Comparison of ENCODE assay signal across 19 cellular contexts in genomic region chr20:9294081-9294480, GRCh38.
DNase-seq lines count a peak whose midpoint lies in the region; ATAC-seq and TF ChIP-seq lines count a peak whose summit lies in the region.
"Had no signal": no experiment of that assay in that cellular context is flagged by ENCODE, and none has a peak within 500 bp of the region (broad histone marks: within the 10 kb centered on the region; RNA-seq: fewer than 3 reads in every experiment).

No MANE protein-coding gene starts in this region.

- H3K4me3 Mint-ChIP-seq in activated CD4-positive, alpha-beta T cell treated with anti-CD3 and anti-CD28 coated beads, Interleukin-2, amount 10 ng/mL, durations not matched to agents 7 days and 5 days: no peak overlapping the region
- H3K4me3 Mint-ChIP-seq in CD14-positive monocyte: no peak overlapping the region
- H3K4me3 Mint-ChIP-seq: activated T-cell treated with anti-CD3 and anti-CD28 coated beads, Interleukin-2, amount 50 U/mL, for 24 hours; CD4-positive, CD25-positive, alpha-beta regulatory T cell; naive B cell; stimulated activated naive B cell treated with anti-CD40 and anti-IgM and Interleukin-4, amounts not matched to agents 10 μg/mL and 1 μg/mL and 100 μg/mL, for 72 hours; T-helper 17 cell had no signal

- H3K4me3 ChIP-seq in cardiac fibroblast (replicated peaks in 1 of 2; ENCODE audit: low read depth in 2 of 2, low read length in 2 of 2): no peak overlapping the region
- H3K4me3 ChIP-seq in mucosa of descending colon: no peak overlapping the region
- H3K4me3 ChIP-seq in HAP-1: no peak overlapping the region
- H3K4me3 ChIP-seq: right atrium auricular region, vagina had no signal

- H3K36me3 Mint-ChIP-seq in activated CD4-positive, alpha-beta T cell treated with anti-CD3 and anti-CD28 coated beads, Interleukin-2, amount 10 ng/mL, durations not matched to agents 7 days and 5 days (ENCODE audit: low read depth): no peaks in the 10 kb centered on the region
- H3K36me3 Mint-ChIP-seq in CD14-positive monocyte: no peaks in the 10 kb centered on the region
- H3K36me3 Mint-ChIP-seq: CD4-positive, CD25-positive, alpha-beta regulatory T cell; naive B cell; stimulated activated naive B cell treated with anti-CD40 and anti-IgM and Interleukin-4, amounts not matched to agents 10 μg/mL and 1 μg/mL and 100 μg/mL, for 72 hours had no signal

- POLR2A ChIA-PET in activated CD4-positive, alpha-beta T cell treated with anti-CD3 and anti-CD28 coated beads, Interleukin-2, amount 10 ng/mL, durations not matched to agents 7 days and 5 days (lab: Charles Lee): no interaction called here

- H3K27me3 Mint-ChIP-seq in activated CD4-positive, alpha-beta T cell treated with anti-CD3 and anti-CD28 coated beads, Interleukin-2, amount 10 ng/mL, durations not matched to agents 7 days and 5 days: no peaks in the 10 kb centered on the region
- H3K27me3 Mint-ChIP-seq in CD14-positive monocyte (ENCODE audit: low read depth in 3 of 3): peaks cover 0 to 1% (median 0%) of the 10 kb centered on the region in 3 donors
- H3K27me3 Mint-ChIP-seq: activated T-cell treated with anti-CD3 and anti-CD28 coated beads, Interleukin-2, amount 50 U/mL, for 24 hours; CD4-positive, CD25-positive, alpha-beta regulatory T cell; stimulated activated naive B cell treated with anti-CD40 and anti-IgM and Interleukin-4, amounts not matched to agents 10 μg/mL and 1 μg/mL and 100 μg/mL, for 72 hours; T-helper 17 cell had no signal

- H3K27me3 ChIP-seq in HAP-1 (ENCODE audit: low read depth): no peaks in the 10 kb centered on the region
- H3K27me3 ChIP-seq: right atrium auricular region, vagina had no signal

- no peaks in the 10 kb centered on the region for H3K4me1 Mint-ChIP-seq in activated CD4-positive, alpha-beta T cell treated with anti-CD3 and anti-CD28 coated beads, Interleukin-2, amount 10 ng/mL, durations not matched to agents 7 days and 5 days
- peaks cover 5% of the 10 kb centered on the region for H3K4me1 Mint-ChIP-seq in CD14-positive monocyte
- H3K4me1 Mint-ChIP-seq: CD4-positive, CD25-positive, alpha-beta regulatory T cell; naive B cell; stimulated activated naive B cell treated with anti-CD40 and anti-IgM and Interleukin-4, amounts not matched to agents 10 μg/mL and 1 μg/mL and 100 μg/mL, for 72 hours; T-helper 17 cell had no signal

- TF ChIP-seq CTCF in cardiac fibroblast (IDR thresholded peaks at IDR 0.05; ENCODE audit: low read depth, low read length) (no peak), mucosa of descending colon (IDR thresholded peaks at IDR 0.05) (no peak), CD14-positive monocyte (IDR thresholded peaks at IDR 0.05) (no peak)

- H3K27ac Mint-ChIP-seq in activated CD4-positive, alpha-beta T cell treated with anti-CD3 and anti-CD28 coated beads, Interleukin-2, amount 10 ng/mL, durations not matched to agents 7 days and 5 days: no peak overlapping the region
- H3K27ac Mint-ChIP-seq in CD14-positive monocyte: no peak overlapping the region
- H3K27ac Mint-ChIP-seq: activated T-cell treated with anti-CD3 and anti-CD28 coated beads, Interleukin-2, amount 50 U/mL, for 24 hours; CD4-positive, CD25-positive, alpha-beta regulatory T cell; naive B cell; stimulated activated naive B cell treated with anti-CD40 and anti-IgM and Interleukin-4, amounts not matched to agents 10 μg/mL and 1 μg/mL and 100 μg/mL, for 72 hours; T-helper 17 cell had no signal

- H3K9me3 ChIP-seq in mucosa of descending colon: no peaks in the 10 kb centered on the region
- no peaks in the 10 kb centered on the region for H3K9me3 ChIP-seq in HAP-1
- H3K9me3 ChIP-seq: right atrium auricular region, vagina had no signal

- H3K4me1 ChIP-seq in mucosa of descending colon (ENCODE audit: low read depth) (no peaks in the 10 kb centered on the region), HAP-1 (peaks cover 7% of the 10 kb centered on the region; the same call in 1 of the 2 replicates)
- H3K4me1 ChIP-seq: right atrium auricular region had no signal

- CTCF ChIA-PET in activated CD4-positive, alpha-beta T cell treated with anti-CD3 and anti-CD28 coated beads, Interleukin-2, amount 10 ng/mL, durations not matched to agents 7 days and 5 days (lab: Charles Lee): no interaction called here

- in situ Hi-C loops in Caki2 (cut with HindIII; ENCODE audit: low pct_unique_long_range_greater_than_20kb, low sequenced_read_pairs) (no loop called here), HAP-1 (cut with MboI; ENCODE audit: low sequenced_read_pairs) (no loop called here)

- intact Hi-C loops in mucosa of descending colon (cut with DNase I, micrococcal nuclease) (no loop called here), CD14-positive monocyte (cut with micrococcal nuclease) (no loop called here)

- H3K36me3 ChIP-seq in mucosa of descending colon (ENCODE audit: low read depth) (no peaks in the 10 kb centered on the region), HAP-1 (replicated peaks) (no peaks in the 10 kb centered on the region)
- H3K36me3 ChIP-seq: right atrium auricular region, vagina had no signal

- DNase-seq in Caki2 (ENCODE audit: low read depth) (peak; percentile 44), M059J (ENCODE audit: low read depth) (peak; percentile 91), cardiac fibroblast (ENCODE audit: low read depth in 2 of 2) (peak; percentile 17 to 46), mucosa of descending colon (no peak), cerebellar cortex (ENCODE audit: low spot score) (no peak), HAP-1 (ENCODE audit: low spot score in 2 of 2) (no peak), CD14-positive monocyte (ENCODE audit: low spot score) (no peak)
- no peak for DNase-seq in activated CD4-positive, alpha-beta T cell treated with anti-CD3 and anti-CD28 coated beads, Interleukin-2, amount 10 ng/mL, durations not matched to agents 7 days and 5 days
- DNase-seq: activated T-cell treated with anti-CD3 and anti-CD28 coated beads, Interleukin-2, amount 50 U/mL, for 24 hours; GF-D8; naive B cell; NCI-H1105; NCI-H524; stimulated activated CD4-positive, alpha-beta T cell treated with anti-CD3 and anti-CD28 coated beads, Interleukin-4, amount 100 ng/mL, for 4 hours; stimulated activated naive B cell treated with anti-CD40 and anti-IgM and Interleukin-4, amounts not matched to agents 10 μg/mL and 1 μg/mL and 100 μg/mL, for 72 hours; T-helper 17 cell had no signal

- ATAC-seq in mucosa of descending colon: peak; percentile 56
- ATAC-seq: T-helper 17 cell had no signal

- no peaks in the 10 kb centered on the region for H3K9me3 Mint-ChIP-seq in activated CD4-positive, alpha-beta T cell treated with anti-CD3 and anti-CD28 coated beads, Interleukin-2, amount 10 ng/mL, durations not matched to agents 7 days and 5 days
- H3K9me3 Mint-ChIP-seq in CD14-positive monocyte: peaks cover 0 to 3% (median 0%) of the 10 kb centered on the region in 7 donors

Comparison
In these comparisons a context has a peak if more than half of its experiments do, and no peak if none do; other contexts are left out.
1. DNase-seq: peak in Caki2 (single experiment), M059J (single experiment) and cardiac fibroblast (2 of 2); none in mucosa of descending colon (0 of 3), cerebellar cortex (single experiment), HAP-1 (0 of 2), activated CD4-positive, alpha-beta T cell treated with anti-CD3 and anti-CD28 coated beads, Interleukin-2, amount 10 ng/mL, durations not matched to agents 7 days and 5 days (single experiment) and CD14-positive monocyte (single experiment).